Comparison of ENCODE assay signal across 11 cellular contexts in genomic region chr6:131014080-131014776, GRCh38. TPM values are rescaled to one million over a fixed set of nuclear protein-coding genes. Genes with fewer than 3 reads are reported as not detected.
DNase-seq lines count a peak whose midpoint lies in the region; ATAC-seq and TF ChIP-seq lines count a peak whose summit lies in the region.
"Had no signal": no experiment of that assay in that cellular context is flagged by ENCODE, and none has a peak within 500 bp of the region (broad histone marks: within the 10 kb centered on the region; RNA-seq: fewer than 3 reads in every experiment).

No MANE protein-coding gene starts in this region.

- peaks cover 0 to 3% (median 0%) of the 10 kb centered on the region in 3 donors for H3K4me1 Mint-ChIP-seq in CD8-positive, alpha-beta memory T cell

- no peak overlapping the region for H2AFZ ChIP-seq in fibroblast of lung (ENCODE audit: low read length)

- no peaks in the 10 kb centered on the region for H3K27me3 Mint-ChIP-seq in CD8-positive, alpha-beta memory T cell

- H3K4me3 ChIP-seq in fibroblast of lung (replicated peaks in 1 of 4; ENCODE audit: control extremely low read depth in 1 of 4, insufficient read depth in 1 of 4, low read depth in 3 of 4, low read length in 4 of 4) (no peak overlapping the region), muscle layer of colon (ENCODE audit: low read depth in 1 of 2, low read length in 2 of 2) (peak overlapping the region in 1 of 2 donors; percentile 19), tibial artery (no peak overlapping the region)
- H3K4me3 ChIP-seq in CD8-positive, alpha-beta memory T cell (ENCODE audit: low read length), result no peak overlapping the region

- no peaks in the 10 kb centered on the region for H3K27me3 ChIP-seq in fibroblast of lung (ENCODE audit: control insufficient read depth, insufficient read depth, low read length)
- H3K27me3 ChIP-seq in muscle layer of colon (ENCODE audit: control insufficient read depth in 1 of 2, insufficient read depth in 2 of 2, low read length in 2 of 2), result no peaks in the 10 kb centered on the region
- no peaks in the 10 kb centered on the region for H3K27me3 ChIP-seq in tibial artery
- no peaks in the 10 kb centered on the region for H3K27me3 ChIP-seq in CD8-positive, alpha-beta memory T cell (ENCODE audit: insufficient read depth, low read length, poor library complexity, severe bottlenecking)

- H3K27ac Mint-ChIP-seq in CD8-positive, alpha-beta memory T cell, result no peak overlapping the region

- peak; percentile 10 to 54 for DNase-seq in fibroblast of lung (ENCODE audit: low read depth in 2 of 2)
- no peak for DNase-seq in tibial artery
- no peak for DNase-seq in kidney tubule cell (ENCODE audit: low spot score)
- DNase-seq in CD8-positive, alpha-beta memory T cell, result no peak
- no peak for DNase-seq in activated CD4-positive, alpha-beta T cell treated with anti-CD3 and anti-CD28 coated beads, Interleukin-2, amount 50 U/mL, for 4 hours
- DNase-seq: DMS79 treated with DMSO at 0.1 percent for 48 hours, NCI-H345 had no signal

- no peaks in the 10 kb centered on the region for H4K20me1 ChIP-seq in fibroblast of lung (ENCODE audit: control insufficient read depth, extremely low read depth, insufficient read depth, low read length)

- peaks cover 0 to 30% (median 3%) of the 10 kb centered on the region in 3 donors for H3K36me3 Mint-ChIP-seq in CD8-positive, alpha-beta memory T cell

- CTCF ChIA-PET in CD8-positive, alpha-beta memory T cell (lab: Charles Lee), result interaction anchor here (0.7 kb wide), 1 partner anchor 54 kb away, joined by 3 read pairs; no protein-coding TSS in a partner anchor

- peak overlapping the region; percentile 78 for H3K4me2 ChIP-seq in fibroblast of lung (ENCODE audit: extremely low read depth, insufficient read depth, low read length)

- H3K9me3 Mint-ChIP-seq in CD8-positive, alpha-beta memory T cell, result peaks cover 0 to 8% (median 4%) of the 10 kb centered on the region in 5 donors

- intact Hi-C loops in tibial artery (cut with DNase I; ENCODE audit: low total_unique reads), result no loop called here

- H3K9me3 ChIP-seq in fibroblast of lung (ENCODE audit: control insufficient read depth, insufficient read depth, low read depth, low read length), result no peaks in the 10 kb centered on the region
- no peaks in the 10 kb centered on the region for H3K9me3 ChIP-seq in muscle layer of colon (ENCODE audit: low read length)
- H3K9me3 ChIP-seq in tibial artery, result no peaks in the 10 kb centered on the region
- H3K9me3 ChIP-seq in CD8-positive, alpha-beta memory T cell (ENCODE audit: low read length), result no peaks in the 10 kb centered on the region

- no peaks in the 10 kb centered on the region for H3K36me3 ChIP-seq in fibroblast of lung (ENCODE audit: control insufficient read depth, insufficient read depth, low read length)
- no peaks in the 10 kb centered on the region for H3K36me3 ChIP-seq in muscle layer of colon (ENCODE audit: insufficient read depth, low read length)
- H3K36me3 ChIP-seq in tibial artery, result no peaks in the 10 kb centered on the region
- H3K36me3 ChIP-seq in CD8-positive, alpha-beta memory T cell (ENCODE audit: insufficient read depth, low read length), result no peaks in the 10 kb centered on the region

- no peak overlapping the region for H3K4me3 Mint-ChIP-seq in CD8-positive, alpha-beta memory T cell
- H3K4me3 Mint-ChIP-seq: neural crest cell had no signal

- ATAC-seq in GM18502 (IDR thresholded peaks at IDR 0.05; ENCODE audit: poor library complexity, unreplicated experiment), result no peak

- H3K79me2 ChIP-seq in fibroblast of lung (ENCODE audit: control insufficient read depth, insufficient read depth, low read length), result peaks cover 48% of the 10 kb centered on the region

- H3K9ac ChIP-seq in fibroblast of lung (ENCODE audit: insufficient read depth, low read length), result no peak overlapping the region
- H3K9ac ChIP-seq in muscle layer of colon (ENCODE audit: low read length), result no peak overlapping the region

- peak overlapping the region; percentile 65 for H3K27ac ChIP-seq in VCaP
- H3K27ac ChIP-seq in fibroblast of lung (ENCODE audit: insufficient read depth, low read length), result no peak overlapping the region
- peak overlapping the region; percentile 25 for H3K27ac ChIP-seq in muscle layer of colon (ENCODE audit: low read depth, low read length)
- peak overlapping the region; percentile 61 to 62 for H3K27ac ChIP-seq in tibial artery
- H3K27ac ChIP-seq in CD8-positive, alpha-beta memory T cell (ENCODE audit: low read depth, low read length), result no peak overlapping the region

- TF ChIP-seq CTCF in VCaP (conservative IDR thresholded peaks at IDR 0.05) (no peak), fibroblast of lung (conservative IDR thresholded peaks at IDR 0.05 in 1 of 2, IDR thresholded peaks at IDR 0.05 in 1 of 2; ENCODE audit: low read depth in 1 of 2, low read length in 2 of 2) (no peak), tibial artery (IDR thresholded peaks at IDR 0.05) (no peak)

- H3K4me1 ChIP-seq in fibroblast of lung (ENCODE audit: control insufficient read depth, extremely low read depth, insufficient read depth, low read length), result peaks cover 14% of the 10 kb centered on the region
- H3K4me1 ChIP-seq in muscle layer of colon (ENCODE audit: insufficient read depth, low read length), result peaks cover 37% of the 10 kb centered on the region
- peaks cover 0 to 48% (median 25%) of the 10 kb centered on the region in 4 donors for H3K4me1 ChIP-seq in tibial artery
- no peaks in the 10 kb centered on the region for H3K4me1 ChIP-seq in CD8-positive, alpha-beta memory T cell (ENCODE audit: insufficient read depth, low read length)

- POLR2A ChIA-PET in CD8-positive, alpha-beta memory T cell (lab: Charles Lee), result no interaction called here

RNA-seq across cellular contexts. Expression of gene EPB41L2, which starts 48.8 kb away (rescaled TPM):
- 68.3 and 113 TPM in 2 replicates for total RNA-seq in fibroblast of lung
- polyA plus RNA-seq in fibroblast of lung, result 146 and 264 TPM in 2 replicates
- polyA plus RNA-seq in fibroblast of lung (2012), result 119 and 231 TPM in 2 replicates
- 250 and 335 TPM in 2 replicates for polyA minus RNA-seq in fibroblast of lung (ENCODE audit: low replicate concordance)
- 10 to 100 TPM; 27.2 to 30.9 TPM for total RNA-seq in CD8-positive, alpha-beta memory T cell
- polyA plus RNA-seq in CD8-positive, alpha-beta memory T cell, result 4.6 TPM

Comparison
In these comparisons a context has a peak if more than half of its experiments do, and no peak if none do; other contexts are left out.
1. H3K27ac ChIP-seq: peak in VCaP (single experiment), muscle layer of colon (single experiment) and tibial artery (2 of 2); none in fibroblast of lung (single experiment) and CD8-positive, alpha-beta memory T cell (single experiment).
2. DNase-seq: peak in fibroblast of lung (2 of 2); none in tibial artery (0 of 2), kidney tubule cell (single experiment), CD8-positive, alpha-beta memory T cell (0 of 5) and activated CD4-positive, alpha-beta T cell treated with anti-CD3 and anti-CD28 coated beads, Interleukin-2, amount 50 U/mL, for 4 hours (0 of 2).